16 cellular contexts compared by ENCODE assay signal in genomic region chr12:4312251-4312650, GRCh38.
DNase-seq lines count a peak whose midpoint lies in the region; FAIRE-seq and TF ChIP-seq lines count a peak whose summit lies in the region.
"Had no signal": no experiment of that assay in that cellular context is flagged by ENCODE, and none has a peak within 500 bp of the region (broad histone marks: within the 10 kb centered on the region; RNA-seq: fewer than 3 reads in every experiment).

No MANE protein-coding gene starts in this region.

- no peaks in the 10 kb centered on the region for H3K9me3 ChIP-seq in BLaER1 treated with 17β-estradiol and CSF1 and Interleukin-3, amounts not matched to agents 10 nM and 100 nM (replicated peaks in 1 of 11)
- no peaks in the 10 kb centered on the region for H3K9me3 ChIP-seq in WERI-Rb-1 (ENCODE audit: severe bottlenecking)
- H3K9me3 ChIP-seq: A549, BE2C, Caco-2 had no signal

- DNase-seq in HTR-8/SVneo (ENCODE audit: insufficient read length, low spot score) (no peak), WERI-Rb-1 (no peak), retina (peak; percentile 44), NCI-H524 (lab: John Stamatoyannopoulos, UW) (no peak), kidney tubule cell (ENCODE audit: low spot score) (no peak), glomerular visceral epithelial cell (ENCODE audit: extremely low spot score) (no peak)
- DNase-seq: BE2C; Caco-2; CD8-positive, alpha-beta memory T cell; DND-41; GDM1; HCEC 1CT; HFFc6 had no signal

- H3K9ac ChIP-seq in BLaER1 treated with 17β-estradiol and CSF1 and Interleukin-3, amounts not matched to agents 10 nM and 100 nM: no peak overlapping the region

- H4K20me1 ChIP-seq in BLaER1 treated with 17β-estradiol and CSF1 and Interleukin-3, amounts not matched to agents 10 nM and 100 nM: no peaks in the 10 kb centered on the region

- peak overlapping the region in 6 of 11 experiments; percentile 15 to 42 (median 33); a peak in 9 of 22 replicates for H3K4me2 ChIP-seq in BLaER1 treated with 17β-estradiol and CSF1 and Interleukin-3, amounts not matched to agents 10 nM and 100 nM
- H3K4me2 ChIP-seq: A549 had no signal

- TF ChIP-seq CTCF in WERI-Rb-1 (IDR thresholded peaks at IDR 0.05; ENCODE audit: low read depth, low read length): no peak

- FAIRE-seq in HTR-8/SVneo (lab: Jason Lieb, UNC): peak; percentile 13
- FAIRE-seq: A549 had no signal

- no peak overlapping the region for H3K4me3 ChIP-seq in BLaER1 treated with 17β-estradiol and CSF1 and Interleukin-3, amounts not matched to agents 10 nM and 100 nM
- H3K4me3 ChIP-seq in WERI-Rb-1 (ENCODE audit: low read depth, low read length): no peak overlapping the region
- H3K4me3 ChIP-seq: A549 had no signal

- no peak overlapping the region for H3K27ac ChIP-seq in BLaER1 treated with 17β-estradiol and CSF1 and Interleukin-3, amounts not matched to agents 10 nM and 100 nM
- H3K27ac ChIP-seq in WERI-Rb-1: peak overlapping the region; percentile 88
- H3K27ac ChIP-seq: A549, HL-60 had no signal

- no peaks in the 10 kb centered on the region for H3K27me3 ChIP-seq in BLaER1 treated with 17β-estradiol and CSF1 and Interleukin-3, amounts not matched to agents 10 nM and 100 nM
- no peaks in the 10 kb centered on the region for H3K27me3 ChIP-seq in WERI-Rb-1 (ENCODE audit: insufficient read depth, low read depth, severe bottlenecking)

- H3K4me1 ChIP-seq in BLaER1 treated with 17β-estradiol and CSF1 and Interleukin-3, amounts not matched to agents 10 nM and 100 nM: peaks cover 0 to 22% (median 10%) of the 10 kb centered on the region in 10 experiments; a peak in 12 of 20 replicates
- H3K4me1 ChIP-seq: A549, BE2C had no signal

- H3K36me3 ChIP-seq in BLaER1 treated with 17β-estradiol and CSF1 and Interleukin-3, amounts not matched to agents 10 nM and 100 nM: no peaks in the 10 kb centered on the region
- no peaks in the 10 kb centered on the region for H3K36me3 ChIP-seq in WERI-Rb-1
- H3K36me3 ChIP-seq: BE2C had no signal
